In the genomic region with DNA sequence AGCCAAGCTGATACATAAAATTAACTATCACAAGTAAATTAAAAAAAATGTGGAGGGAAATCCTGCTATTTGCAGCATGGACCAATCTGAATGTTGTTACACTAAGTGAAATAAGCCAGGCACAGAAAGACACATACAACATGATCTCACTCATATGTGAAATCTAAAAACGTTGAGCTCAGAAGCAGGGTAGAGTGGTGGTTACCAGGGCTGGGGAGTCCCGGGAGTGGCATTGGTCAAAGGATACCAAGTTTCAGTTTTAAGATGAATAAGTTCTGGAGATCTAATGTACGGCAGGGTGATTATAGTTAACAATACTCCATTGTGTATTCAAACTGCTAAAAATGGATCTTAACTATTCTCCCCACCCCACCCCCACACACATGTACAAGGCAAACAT, we compare ENCODE assay signal across 21 cellular contexts.
DNase-seq lines count a peak whose midpoint lies in the region; ATAC-seq, FAIRE-seq and TF ChIP-seq lines count a peak whose summit lies in the region.
"Had no signal": no experiment of that assay in that cellular context is flagged by ENCODE, and none has a peak within 500 bp of the region (broad histone marks: within the 10 kb centered on the region; RNA-seq: fewer than 3 reads in every experiment).

No MANE protein-coding gene starts in this region.

- no peaks in the 10 kb centered on the region for H3K79me2 ChIP-seq in HepG2 (ENCODE audit: insufficient read depth, low read length)

- peak; percentile 78 for ATAC-seq in GM18498 (IDR thresholded peaks at IDR 0.05; ENCODE audit: unreplicated experiment)
- ATAC-seq in HG02623 (IDR thresholded peaks at IDR 0.05; ENCODE audit: unreplicated experiment), result peak; percentile 78
- ATAC-seq in HG03354 (IDR thresholded peaks at IDR 0.05; ENCODE audit: poor library complexity, severe bottlenecking, unreplicated experiment), result peak; percentile 84
- no peak for ATAC-seq in HepG2
- no peak for ATAC-seq in natural killer cell treated with Interleukin-12 subunit alpha and Interleukin-12 subunit beta and Interleukin-15 and Interleukin-18, amount 100 ng/mL, for 72 hours
- no peak for ATAC-seq in HG03439 (IDR thresholded peaks at IDR 0.05; ENCODE audit: unreplicated experiment)
- ATAC-seq: Right ventricle myocardium inferior had no signal

- intact Hi-C loops in HepG2 (cut with micrococcal nuclease; ENCODE audit: unreplicated experiment), result no loop called here

- no peak for TF ChIP-seq CTCF in HepG2 (CRISPR knock-in tag; IDR thresholded peaks at IDR 0.05)

- TF ChIP-seq POLR2A in HepG2 (IDR thresholded peaks at IDR 0.05; ENCODE audit: insufficient read depth in 1 of 2, low read depth in 2 of 2, low read length in 2 of 2), result no peak

- no peaks in the 10 kb centered on the region for H3K9me3 ChIP-seq in HepG2 (ENCODE audit: low read length)
- H3K9me3 ChIP-seq: ascending aorta, thyroid gland had no signal

- H4K20me1 ChIP-seq in HepG2 (ENCODE audit: insufficient read depth, low read length), result no peaks in the 10 kb centered on the region

- H3K4me3 ChIP-seq in HepG2 (replicated peaks in 1 of 3; ENCODE audit: insufficient read depth in 1 of 3, low read depth in 2 of 3, low read length in 3 of 3), result no peak overlapping the region
- H3K4me3 ChIP-seq: ascending aorta, GM23248, thyroid gland had no signal

- H3K4me1 Mint-ChIP-seq in natural killer cell treated with Interleukin-12 subunit alpha and Interleukin-12 subunit beta and Interleukin-15 and Interleukin-18, amount 100 ng/mL, for 72 hours (ENCODE audit: low read depth in 2 of 2), result no peaks in the 10 kb centered on the region
- H3K4me1 Mint-ChIP-seq: B cell had no signal

- H2AFZ ChIP-seq in HepG2 (ENCODE audit: low read length), result no peak overlapping the region
- H2AFZ ChIP-seq: GM23248 had no signal

- peak; percentile 4 for FAIRE-seq in GM19239 (lab: Jason Lieb, UNC)
- no peak for FAIRE-seq in HepG2 (lab: Jason Lieb, UNC)

- no peaks in the 10 kb centered on the region for H3K4me1 ChIP-seq in HepG2 (ENCODE audit: insufficient read depth, low read length)
- H3K4me1 ChIP-seq: ascending aorta, thyroid gland had no signal

- no peaks in the 10 kb centered on the region for H3K27me3 ChIP-seq in HepG2 (ENCODE audit: control insufficient read depth in 1 of 2, insufficient read depth in 2 of 2, low read length in 2 of 2)
- H3K27me3 ChIP-seq: ascending aorta, thyroid gland had no signal

- H3K4me2 ChIP-seq in HepG2 (ENCODE audit: low read depth, low read length), result no peak overlapping the region

- in situ Hi-C loops in HepG2 (cut with HindIII; ENCODE audit: extremely low pct_ligation_motif_present, low pct_unique_long_range_greater_than_20kb), result no loop called here

- WGBS in HepG2 (ENCODE audit: low lambda C conversion rate), result 0% methylated on average over 3 of the region's 3 CpGs

- no peak for TF ChIP-seq RAD21 in HepG2 (CRISPR knock-in tag; IDR thresholded peaks at IDR 0.05)

- CTCF ChIA-PET in HepG2 (lab: Yijun Ruan, JAX; ENCODE audit: low intra/inter-chr PET ratio, low total read pairs), result no interaction called here

- no TSS peak for BruUV-seq in HepG2 (replicated peaks; lab: Mats Ljungman, UMichigan)

- no peaks in the 10 kb centered on the region for H3K36me3 ChIP-seq in HepG2 (replicated peaks in 1 of 2; ENCODE audit: control insufficient read depth in 1 of 2, insufficient read depth in 2 of 2, low read length in 2 of 2)
- H3K36me3 ChIP-seq: ascending aorta, thyroid gland had no signal

- DNase-seq in GM19239 (ENCODE audit: insufficient read length, low spot score) (no peak), HepG2 (ENCODE audit: low spot score) (no peak)
- no peak for DNase-seq in activated naive CD4-positive, alpha-beta T cell (lab: John Stamatoyannopoulos, UW)
- no peak for DNase-seq in natural killer cell treated with Interleukin-12 subunit alpha and Interleukin-12 subunit beta and Interleukin-15 and Interleukin-18, amount 100 ng/mL, for 72 hours (ENCODE audit: low spot score)
- DNase-seq: 8988T; activated naive CD4-positive, alpha-beta T cell treated with Interleukin-2 at 50 U/mL for 16 hours; GM23248; head of caudate nucleus; Kasumi-1; NCI-H1105; NCI-H526 treated with DMSO at 0.1 percent for 48 hours; nucleus accumbens; retina; thyroid gland had no signal

- no peak overlapping the region for H3K27ac Mint-ChIP-seq in natural killer cell treated with Interleukin-12 subunit alpha and Interleukin-12 subunit beta and Interleukin-15 and Interleukin-18, amount 100 ng/mL, for 72 hours
- H3K27ac Mint-ChIP-seq: B cell had no signal

- H3K27me3 Mint-ChIP-seq in natural killer cell treated with Interleukin-12 subunit alpha and Interleukin-12 subunit beta and Interleukin-15 and Interleukin-18, amount 100 ng/mL, for 72 hours, result peaks cover 39 to 63% of the 10 kb centered on the region in 2 donors

- no peaks in the 10 kb centered on the region for H3K9me3 Mint-ChIP-seq in natural killer cell treated with Interleukin-12 subunit alpha and Interleukin-12 subunit beta and Interleukin-15 and Interleukin-18, amount 100 ng/mL, for 72 hours

- no peaks in the 10 kb centered on the region for H3K36me3 Mint-ChIP-seq in natural killer cell treated with Interleukin-12 subunit alpha and Interleukin-12 subunit beta and Interleukin-15 and Interleukin-18, amount 100 ng/mL, for 72 hours

- POLR2A ChIA-PET in HepG2 (lab: Yijun Ruan, JAX), result no interaction called here

- TF ChIP-seq EP300 in HepG2 (IDR thresholded peaks at IDR 0.05; ENCODE audit: low read depth in 2 of 2, low read length in 2 of 2), result no peak
- TF ChIP-seq EP300 in HepG2 (CRISPR knock-in tag; IDR thresholded peaks at IDR 0.05; ENCODE audit: borderline replicate concordance), result no peak

- no peak overlapping the region for H3K4me3 Mint-ChIP-seq in natural killer cell treated with Interleukin-12 subunit alpha and Interleukin-12 subunit beta and Interleukin-15 and Interleukin-18, amount 100 ng/mL, for 72 hours
- H3K4me3 Mint-ChIP-seq: B cell had no signal

- H3K27ac ChIP-seq in HepG2 (ENCODE audit: extremely low read length, insufficient read depth, low read length), result no peak overlapping the region
- H3K27ac ChIP-seq: ascending aorta, GM23248, thyroid gland had no signal

- no peak overlapping the region for H3K9ac ChIP-seq in HepG2 (ENCODE audit: insufficient read depth, low read depth, low read length)
- H3K9ac ChIP-seq: GM23248 had no signal

TF ChIP-seq in HepG2, 621 proteins besides CTCF, POLR2A, EP300 and RAD21 (continues in another document):
- no peak for TF ChIP-seq IKZF5 (CRISPR knock-in tag; IDR thresholded peaks at IDR 0.05)
- TF ChIP-seq ETS1 (CRISPR knock-in tag; IDR thresholded peaks at IDR 0.05), result no peak
- no peak for TF ChIP-seq NBN (conservative IDR thresholded peaks at IDR 0.05)
- TF ChIP-seq, protein P1, sequence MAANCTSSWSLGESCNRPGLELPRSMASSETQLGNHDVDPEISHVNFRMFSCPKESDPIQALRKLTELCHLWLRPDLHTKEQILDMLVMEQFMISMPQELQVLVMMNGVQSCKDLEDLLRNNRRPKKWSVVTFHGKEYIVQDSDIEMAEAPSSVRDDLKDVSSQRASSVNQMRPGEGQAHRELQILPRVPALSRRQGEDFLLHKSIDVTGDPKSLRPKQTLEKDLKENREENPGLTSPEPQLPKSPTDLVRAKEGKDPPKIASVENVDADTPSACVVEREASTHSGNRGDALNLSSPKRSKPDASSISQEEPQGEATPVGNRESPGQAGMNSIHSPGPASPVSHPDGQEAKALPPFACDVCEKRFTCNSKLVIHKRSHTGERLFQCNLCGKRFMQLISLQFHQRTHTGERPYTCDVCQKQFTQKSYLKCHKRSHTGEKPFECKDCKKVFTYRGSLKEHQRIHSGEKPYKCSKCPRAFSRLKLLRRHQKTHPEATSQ (CRISPR knock-in tag; IDR thresholded peaks at IDR 0.05; ENCODE audit: borderline replicate concordance), result no peak
- TF ChIP-seq U2AF2 (IDR thresholded peaks at IDR 0.05; ENCODE audit: low read depth, low read length), result no peak
- TF ChIP-seq NFYC (CRISPR knock-in tag; IDR thresholded peaks at IDR 0.05), result no peak
- no peak for TF ChIP-seq ZNF780A (CRISPR knock-in tag; IDR thresholded peaks at IDR 0.05)
- no peak for TF ChIP-seq BRD4 (CRISPR knock-in tag; IDR thresholded peaks at IDR 0.05)
- no peak for TF ChIP-seq KDM5A (IDR thresholded peaks at IDR 0.05; ENCODE audit: borderline replicate concordance, low read length)
- TF ChIP-seq HOXA7 (CRISPR knock-in tag; IDR thresholded peaks at IDR 0.05), result no peak
- no peak for TF ChIP-seq MAZ (IDR thresholded peaks at IDR 0.05; ENCODE audit: borderline replicate concordance, low read depth, low read length)
- no peak for TF ChIP-seq MAZ (CRISPR knock-in tag; IDR thresholded peaks at IDR 0.05; ENCODE audit: low read depth)
- no peak for TF ChIP-seq JARID2 (CRISPR knock-in tag; IDR thresholded peaks at IDR 0.05; ENCODE audit: insufficient replicate concordance)
- no peak for TF ChIP-seq MLLT10 (CRISPR knock-in tag; IDR thresholded peaks at IDR 0.05)
- no peak for TF ChIP-seq KAT8 (CRISPR knock-in tag; IDR thresholded peaks at IDR 0.05)
- TF ChIP-seq LBX2 (CRISPR knock-in tag; IDR thresholded peaks at IDR 0.05; ENCODE audit: borderline replicate concordance), result no peak
- TF ChIP-seq ZNF737 (CRISPR knock-in tag; IDR thresholded peaks at IDR 0.05; ENCODE audit: borderline replicate concordance), result no peak

Comparison
In these comparisons a context has a peak if more than half of its experiments do, and no peak if none do; other contexts are left out.
1. ATAC-seq: peak in GM18498 (single experiment), HG02623 (single experiment) and HG03354 (single experiment); none in HepG2 (single experiment), natural killer cell treated with Interleukin-12 subunit alpha and Interleukin-12 subunit beta and Interleukin-15 and Interleukin-18, amount 100 ng/mL, for 72 hours (0 of 2) and HG03439 (single experiment).